2 cellular contexts compared by ENCODE assay signal in the genomic region with DNA sequence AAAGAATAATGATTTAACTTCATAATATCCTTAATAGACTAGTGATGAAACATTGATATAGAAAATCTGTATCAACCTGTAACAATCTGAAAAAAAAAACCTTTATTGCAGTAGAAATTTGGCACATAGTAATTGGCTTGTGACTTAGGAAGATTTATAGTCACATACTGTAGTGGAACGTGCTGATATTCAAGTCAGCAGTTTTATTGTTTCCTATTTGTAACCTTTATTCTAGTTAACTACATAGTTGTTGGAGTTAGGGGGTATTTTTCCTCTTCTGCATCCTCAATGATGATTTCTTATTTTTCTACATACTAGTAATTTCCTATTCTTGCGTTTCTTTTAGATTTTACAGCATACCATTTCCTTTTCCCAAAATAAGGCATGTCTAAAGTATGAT.
TF ChIP-seq lines count a peak whose summit lies in the region.

No MANE protein-coding gene starts in this region.

TF ChIP-seq in K562, 482 proteins besides CTCF, POLR2A, EP300 and RAD21:
- TF ChIP-seq ZNF444 (CRISPR knock-in tag; IDR thresholded peaks at IDR 0.05) (no peak), ZNF316 (IDR thresholded peaks at IDR 0.05) (peak; percentile 45; the same call in 1 of the 2 replicates)
TF ChIP-seq in K562: peak in this region for 1.

TF ChIP-seq in endothelial cell of umbilical vein, 7 proteins besides CTCF, POLR2A, EP300 and RAD21:
- TF ChIP-seq POLR2AphosphoS5 (IDR thresholded peaks at IDR 0.05; ENCODE audit: insufficient read depth, low read depth, low read length) (no peak), JUN (IDR thresholded peaks at IDR 0.05; ENCODE audit: borderline replicate concordance, insufficient read depth, insufficient read length, low read depth) (no peak), GATA2 (IDR thresholded peaks at IDR 0.05; ENCODE audit: insufficient read depth, insufficient read length, low read depth, low read length) (no peak), EZH2 (IDR thresholded peaks at IDR 0.05; ENCODE audit: borderline replicate concordance, low read depth, low read length, severe bottlenecking) (no peak), MYC (IDR thresholded peaks at IDR 0.05; ENCODE audit: low read depth, low read length) (no peak), FOS (IDR thresholded peaks at IDR 0.05; ENCODE audit: borderline replicate concordance, insufficient read depth, low read length) (no peak)
- TF ChIP-seq, protein P1, sequence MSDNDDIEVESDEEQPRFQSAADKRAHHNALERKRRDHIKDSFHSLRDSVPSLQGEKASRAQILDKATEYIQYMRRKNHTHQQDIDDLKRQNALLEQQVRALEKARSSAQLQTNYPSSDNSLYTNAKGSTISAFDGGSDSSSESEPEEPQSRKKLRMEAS (IDR thresholded peaks at IDR 0.05; ENCODE audit: insufficient read depth, insufficient read length), result no peak
